21 cellular contexts compared by ENCODE assay signal in genomic region chr1:38616846-38617245, GRCh38.
"Had no signal": no experiment of that assay in that cellular context is flagged by ENCODE, and none has a peak within 500 bp of the region (broad histone marks: within the 10 kb centered on the region; RNA-seq: fewer than 3 reads in every experiment).

No MANE protein-coding gene starts in this region.

- DNase-seq: dorsolateral prefrontal cortex; effector CD4-positive, alpha-beta T cell; foreskin fibroblast; gastrocnemius medialis; heart left ventricle; kidney; naive thymus-derived CD8-positive, alpha-beta T cell; right lobe of liver; stimulated activated CD4-positive, alpha-beta T cell treated with anti-CD3 and anti-CD28 coated beads, Interleukin-2, amount 100 ng/mL, for 24 hours; stimulated activated CD4-positive, alpha-beta T cell treated with anti-CD3 and anti-CD28 coated beads, Interleukin-4, amount 100 ng/mL, for 4 hours; stimulated activated naive CD8-positive, alpha-beta T cell treated with anti-CD3 and anti-CD28 coated beads, Interleukin-15, Interleukin-2, amounts not matched to agents 100 U/mL and 50 U/mL, for 24 hours; substantia nigra; testis; tibial artery had no signal

- H3K9me3 ChIP-seq: gastrocnemius medialis, right lobe of liver, testis had no signal

- H3K4me1 Mint-ChIP-seq: naive thymus-derived CD8-positive, alpha-beta T cell; stimulated activated memory B cell treated with anti-CD40 and anti-IgM and Interleukin-4, amounts not matched to agents 10 μg/mL and 1 μg/mL and 100 μg/mL, for 72 hours had no signal

- H3K36me3 ChIP-seq: gastrocnemius medialis, heart left ventricle, right lobe of liver, tibial artery had no signal

- H3K4me3 ChIP-seq: dorsolateral prefrontal cortex, gastrocnemius medialis, heart left ventricle, hepatocyte, right lobe of liver, testis, tibial artery had no signal

- H2AFZ ChIP-seq: hepatocyte, parathyroid adenoma had no signal

- H3K4me2 ChIP-seq: hepatocyte had no signal

- H3K27ac Mint-ChIP-seq: progenitor cell of endocrine pancreas; stimulated activated memory B cell treated with anti-CD40 and anti-IgM and Interleukin-4, amounts not matched to agents 10 μg/mL and 1 μg/mL and 100 μg/mL, for 72 hours; type B pancreatic cell had no signal

- H3K9me3 Mint-ChIP-seq: type B pancreatic cell had no signal

- ATAC-seq: gastrocnemius medialis; left lobe of liver; naive thymus-derived CD8-positive, alpha-beta T cell; right lobe of liver; stimulated activated memory B cell treated with anti-CD40 and anti-IgM and Interleukin-4, amounts not matched to agents 10 μg/mL and 1 μg/mL and 100 μg/mL, for 72 hours; stimulated activated naive CD8-positive, alpha-beta T cell treated with anti-CD3 and anti-CD28 coated beads, Interleukin-15, Interleukin-2, amounts not matched to agents 100 U/mL and 50 U/mL, for 24 hours had no signal

- H3K9ac ChIP-seq: parathyroid adenoma had no signal

- H3K79me2 ChIP-seq: hepatocyte, parathyroid adenoma had no signal

- H3K36me3 Mint-ChIP-seq: stimulated activated memory B cell treated with anti-CD40 and anti-IgM and Interleukin-4, amounts not matched to agents 10 μg/mL and 1 μg/mL and 100 μg/mL, for 72 hours; type B pancreatic cell had no signal

- H3K4me3 Mint-ChIP-seq: naive thymus-derived CD8-positive, alpha-beta T cell; neural crest cell; stimulated activated memory B cell treated with anti-CD40 and anti-IgM and Interleukin-4, amounts not matched to agents 10 μg/mL and 1 μg/mL and 100 μg/mL, for 72 hours; type B pancreatic cell had no signal

- H3K27me3 ChIP-seq: hepatocyte, right lobe of liver, testis had no signal

- H3K4me1 ChIP-seq: parathyroid adenoma, right lobe of liver, testis, tibial artery had no signal

- H3K27ac ChIP-seq: dorsolateral prefrontal cortex, gastrocnemius medialis, heart left ventricle, hepatocyte, parathyroid adenoma, right lobe of liver, testis, tibial artery had no signal
